In genomic region chr1:27000817-27001460, GRCh38 we compare ENCODE assay signal across 14 cellular contexts. TPM values are rescaled to one million over a fixed set of nuclear protein-coding genes. Genes with fewer than 3 reads are reported as not detected.
DNase-seq lines count a peak whose midpoint lies in the region; ATAC-seq, FAIRE-seq and TF ChIP-seq lines count a peak whose summit lies in the region.
"Had no signal": no experiment of that assay in that cellular context is flagged by ENCODE, and none has a peak within 500 bp of the region (broad histone marks: within the 10 kb centered on the region; RNA-seq: fewer than 3 reads in every experiment).

No MANE protein-coding gene starts in this region.

- no peaks in the 10 kb centered on the region for H3K27me3 ChIP-seq in GM23338 (ENCODE audit: insufficient read depth)
- H3K27me3 ChIP-seq in brain microvascular endothelial cell (replicated peaks): no peaks in the 10 kb centered on the region
- H3K27me3 ChIP-seq in small intestine (ENCODE audit: control insufficient read depth in 2 of 2, insufficient read depth in 2 of 2, low read length in 2 of 2): no peaks in the 10 kb centered on the region
- H3K27me3 ChIP-seq in WERI-Rb-1 (ENCODE audit: insufficient read depth, low read depth, severe bottlenecking): no peaks in the 10 kb centered on the region

- peaks cover 3% of the 10 kb centered on the region; the same call in 1 of the 3 replicates for H3K9me3 Mint-ChIP-seq in GM23338

- no peak overlapping the region for H3K4me3 ChIP-seq in GM23338
- H3K4me3 ChIP-seq in brain microvascular endothelial cell (ENCODE audit: low read depth, low read length): no peak overlapping the region
- H3K4me3 ChIP-seq in kidney (ENCODE audit: low read length in 2 of 2): no peak overlapping the region
- no peak overlapping the region for H3K4me3 ChIP-seq in small intestine (ENCODE audit: low read depth in 1 of 2, low read length in 2 of 2)
- H3K4me3 ChIP-seq in WERI-Rb-1 (ENCODE audit: low read depth, low read length): no peak overlapping the region

- FAIRE-seq in kidney (lab: Jason Lieb, UNC) (no peak), small intestine (lab: Jason Lieb, UNC) (no peak)

- WGBS in small intestine, 3 donors: 74 to 93% (median 87%) methylated on average over 8 of the region's 8 CpGs

- H3K36me3 ChIP-seq in GM23338 (ENCODE audit: insufficient read depth) (peaks cover 21% of the 10 kb centered on the region), brain microvascular endothelial cell (replicated peaks) (no peaks in the 10 kb centered on the region), kidney (ENCODE audit: control insufficient read depth in 1 of 2, insufficient read depth in 2 of 2, low read length in 2 of 2) (no peaks in the 10 kb centered on the region), small intestine (ENCODE audit: control insufficient read depth in 2 of 2, insufficient read depth in 2 of 2, low read length in 2 of 2) (peaks cover 0 to 2% of the 10 kb centered on the region in 2 donors), WERI-Rb-1 (no peaks in the 10 kb centered on the region; the same call in 1 of the 2 replicates)

- H2AFZ ChIP-seq in GM23338: no peak overlapping the region

- H3K4me2 ChIP-seq in GM23338: peak overlapping the region; percentile 66
- H3K4me2 ChIP-seq: KMS-11 had no signal

- DNase-seq in GM23338 (ENCODE audit: low spot score): peak; percentile 20
- DNase-seq in brain microvascular endothelial cell: peak; percentile 67
- DNase-seq in kidney: no peak
- no peak for DNase-seq in small intestine
- no peak for DNase-seq in iPS-NIHi7 (ENCODE audit: extremely low spot score)
- DNase-seq in WERI-Rb-1: no peak
- no peak for DNase-seq in AML-193 (lab: John Stamatoyannopoulos, UW)
- DNase-seq in NCI-H82 treated with DMSO at 0.1 percent for 48 hours (lab: John Stamatoyannopoulos, UW; ENCODE audit: unreplicated experiment): no peak
- DNase-seq: activated CD8-positive, alpha-beta memory T cell treated with anti-CD3 and anti-CD28 coated beads for 24 hours; amniotic stem cell; DND-41; NCI-H2227 treated with DMSO at 0.1 percent for 48 hours; SW 1271 had no signal

- H3K27ac ChIP-seq in GM23338 (ENCODE audit: low read depth) (peak overlapping the region; percentile 100), brain microvascular endothelial cell (peak overlapping the region; percentile 41), kidney (ENCODE audit: low read depth in 2 of 2, low read length in 2 of 2) (peak overlapping the region; percentile 1 to 33), small intestine (ENCODE audit: low read depth in 1 of 2, low read length in 1 of 2) (peak overlapping the region; percentile 4 to 11), WERI-Rb-1 (no peak overlapping the region)
- H3K27ac ChIP-seq: KMS-11 had no signal

- H3K36me3 Mint-ChIP-seq in GM23338 (ENCODE audit: low read depth): peaks cover 89% of the 10 kb centered on the region

- peaks cover 83% of the 10 kb centered on the region for H3K4me1 ChIP-seq in GM23338 (ENCODE audit: insufficient read depth)
- peaks cover 13 to 30% of the 10 kb centered on the region in 2 donors for H3K4me1 ChIP-seq in kidney (ENCODE audit: control insufficient read depth in 1 of 2, insufficient read depth in 1 of 2, low read depth in 1 of 2, low read length in 2 of 2)
- peaks cover 0 to 10% of the 10 kb centered on the region in 2 donors for H3K4me1 ChIP-seq in small intestine (ENCODE audit: control insufficient read depth in 2 of 2, insufficient read depth in 1 of 2, low read depth in 1 of 2, low read length in 1 of 2)

- H3K27me3 Mint-ChIP-seq in GM23338 (ENCODE audit: insufficient read depth, low read depth, poor library complexity): peaks cover 65% of the 10 kb centered on the region

- peak overlapping the region; percentile 97 for H3K27ac Mint-ChIP-seq in GM23338

- peaks cover 7% of the 10 kb centered on the region; the same call in 1 of the 2 replicates for H4K20me1 ChIP-seq in GM23338 (replicated peaks; ENCODE audit: insufficient read depth)

- peaks cover 57% of the 10 kb centered on the region for H3K79me2 ChIP-seq in GM23338 (replicated peaks; ENCODE audit: insufficient read depth)

- H3K9ac ChIP-seq in kidney (ENCODE audit: low read length in 2 of 2): no peak overlapping the region
- H3K9ac ChIP-seq: KMS-11 had no signal

- H3K4me1 Mint-ChIP-seq in GM23338: peaks cover 79% of the 10 kb centered on the region

- ATAC-seq in GM23338: no peak

- H3K9me2 ChIP-seq in GM23338 (ENCODE audit: insufficient read depth): no peaks in the 10 kb centered on the region

- intact Hi-C loops in kidney (cut with DNase I): no loop called here

- peaks cover 73% of the 10 kb centered on the region for H3F3A ChIP-seq in GM23338 (replicated peaks; ENCODE audit: low read depth)

- in situ Hi-C loops in brain microvascular endothelial cell (cut with HindIII; ENCODE audit: low pct_ligation_motif_present, low sequenced_read_pairs): no loop called here

- 0 out of 3 replicates have a peak overlapping the region, but pooled peaks have one; percentile 35 for H3K4me3 Mint-ChIP-seq in GM23338

- H3K9me3 ChIP-seq in kidney (ENCODE audit: control insufficient read depth in 1 of 2, low read length in 2 of 2) (no peaks in the 10 kb centered on the region), small intestine (ENCODE audit: control insufficient read depth, low read depth) (no peaks in the 10 kb centered on the region), WERI-Rb-1 (ENCODE audit: severe bottlenecking) (no peaks in the 10 kb centered on the region)

- TF ChIP-seq CTCF in GM23338 (conservative IDR thresholded peaks at IDR 0.05; ENCODE audit: low read depth in 2 of 2) (no peak), brain microvascular endothelial cell (IDR thresholded peaks at IDR 0.05; ENCODE audit: low read depth, low read length, missing control alignments) (no peak), kidney (IDR thresholded peaks at IDR 0.05; ENCODE audit: borderline replicate concordance, extremely low read depth, insufficient read depth) (no peak), WERI-Rb-1 (IDR thresholded peaks at IDR 0.05; ENCODE audit: low read depth, low read length) (no peak)

TF ChIP-seq in GM23338, 12 proteins besides CTCF, POLR2A, EP300 and RAD21:
- TF ChIP-seq POLR2AphosphoS5 (IDR thresholded peaks at IDR 0.05; ENCODE audit: low read depth): peak; percentile 49; the same call in 1 of the 2 replicates
- TF ChIP-seq, protein P1, sequence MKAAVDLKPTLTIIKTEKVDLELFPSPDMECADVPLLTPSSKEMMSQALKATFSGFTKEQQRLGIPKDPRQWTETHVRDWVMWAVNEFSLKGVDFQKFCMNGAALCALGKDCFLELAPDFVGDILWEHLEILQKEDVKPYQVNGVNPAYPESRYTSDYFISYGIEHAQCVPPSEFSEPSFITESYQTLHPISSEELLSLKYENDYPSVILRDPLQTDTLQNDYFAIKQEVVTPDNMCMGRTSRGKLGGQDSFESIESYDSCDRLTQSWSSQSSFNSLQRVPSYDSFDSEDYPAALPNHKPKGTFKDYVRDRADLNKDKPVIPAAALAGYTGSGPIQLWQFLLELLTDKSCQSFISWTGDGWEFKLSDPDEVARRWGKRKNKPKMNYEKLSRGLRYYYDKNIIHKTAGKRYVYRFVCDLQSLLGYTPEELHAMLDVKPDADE (IDR thresholded peaks at IDR 0.05): no peak
TF ChIP-seq in GM23338: peak in this region for 1.

RNA-seq across cellular contexts. Expression of gene TRNP1, which starts 7.4 kb away (rescaled TPM):
- 54.3 and 69.3 TPM in 2 replicates for total RNA-seq in GM23338 (2014; rRNA removed; shearing (Covaris generic))
- polyA plus RNA-seq in GM23338 (2016; fragmentation: Nextera tagmentation; extraction: Ambion mirVana): 21.2 and 29.4 TPM in 2 replicates
- 38.3 TPM for total RNA-seq in kidney
- polyA plus RNA-seq in kidney (ENCODE audit: insufficient read depth, low read depth, low replicate concordance): 33.0 TPM
- 10 to 100 TPM; 10.8 to 15.6 (median 12.7) TPM for polyA plus RNA-seq in small intestine

RNA-seq across cellular contexts. Expression of gene TENT5B, which starts 11.7 kb away (rescaled TPM):
- 160 and 170 TPM in 2 replicates for total RNA-seq in GM23338 (2014; rRNA removed; shearing (Covaris generic))
- polyA plus RNA-seq in GM23338 (2016; fragmentation: Nextera tagmentation; extraction: Ambion mirVana) (69.1 and 78.0 TPM in 2 replicates), kidney (ENCODE audit: insufficient read depth, low read depth, low replicate concordance) (12.6 TPM), small intestine (1 to 10 TPM in 1 of 3 donors, under 1 TPM in 2; 0.27 to 3.9 (median 0.45) TPM)
- 10.2 TPM for total RNA-seq in kidney

RNA-seq across cellular contexts. Expression of gene KDF1, which starts 40.7 kb away (rescaled TPM):
- 18.0 and 21.1 TPM in 2 replicates for total RNA-seq in GM23338 (2014; rRNA removed; shearing (Covaris generic))
- polyA plus RNA-seq in GM23338 (2016; fragmentation: Nextera tagmentation; extraction: Ambion mirVana): 13.6 and 17.4 TPM in 2 replicates
- total RNA-seq in kidney: 14.1 TPM
- polyA plus RNA-seq in kidney (ENCODE audit: insufficient read depth, low read depth, low replicate concordance): 19.3 TPM
- polyA plus RNA-seq in small intestine: 10 to 100 TPM; 19.9 to 30.8 (median 30.4) TPM

Comparison
In these comparisons a context has a peak if more than half of its experiments do, and no peak if none do; other contexts are left out.
1. DNase-seq: peak in GM23338 (single experiment) and brain microvascular endothelial cell (single experiment); none in kidney (single experiment), small intestine (single experiment), iPS-NIHi7 (single experiment), WERI-Rb-1 (single experiment), AML-193 (0 of 2) and NCI-H82 treated with DMSO at 0.1 percent for 48 hours (single experiment).